Comparison of ENCODE assay signal across 24 cellular contexts in the genomic region with DNA sequence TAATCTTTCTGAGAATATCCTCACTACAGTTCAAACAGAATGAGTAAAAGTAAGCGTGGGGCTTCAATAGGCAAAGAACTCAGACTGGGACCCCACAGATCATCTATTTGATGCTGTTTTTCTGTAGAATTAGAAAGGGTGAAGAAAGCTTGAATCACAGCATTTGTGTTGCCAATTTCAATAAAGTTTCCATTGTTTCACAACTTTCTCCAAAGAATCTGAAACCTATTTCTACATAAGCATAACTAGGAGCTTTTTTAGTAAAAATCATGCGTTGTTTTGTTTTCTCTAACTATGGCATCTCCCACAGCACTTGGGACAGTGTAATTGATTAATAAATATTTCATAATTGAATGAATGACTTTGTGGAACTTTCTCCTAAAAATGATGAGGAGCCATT.
"Had no signal": no experiment of that assay in that cellular context is flagged by ENCODE, and none has a peak within 500 bp of the region (broad histone marks: within the 10 kb centered on the region; RNA-seq: fewer than 3 reads in every experiment).

No MANE protein-coding gene starts in this region.

- H2AFZ ChIP-seq: hepatocyte had no signal

- DNase-seq: activated CD4-positive, alpha-beta T cell treated with anti-CD3 and anti-CD28 coated beads for 4 hours; activated CD4-positive, alpha-beta T cell treated with anti-CD3 and anti-CD28 coated beads, Interleukin-2, amount 50 U/mL, for 4 hours; activated CD8-positive, alpha-beta memory T cell treated with anti-CD3 and anti-CD28 coated beads for 24 hours; activated gamma-delta T cell; activated naive CD4-positive, alpha-beta T cell treated with anti-CD3 and anti-CD28 coated beads, Interleukin-2, amount 10 ng/mL, durations not matched to agents 7 days and 5 days; activated naive CD8-positive, alpha-beta T cell treated with anti-CD3 and anti-CD28 coated beads, Interleukin-2, amount 10 ng/mL, durations not matched to agents 7 days and 5 days; brain microvascular endothelial cell; caudate nucleus; cortex of kidney; effector memory CD8-positive, alpha-beta T cell; islet precursor cell; left cardiac atrium; left ventricle myocardium superior; right lobe of liver; stimulated activated CD4-positive, alpha-beta T cell treated with anti-CD3 and anti-CD28 coated beads, Interleukin-12 subunit alpha, Interleukin-12 subunit beta, amount 100 ng/mL, for 4 hours; stimulated activated CD4-positive, alpha-beta T cell treated with anti-CD3 and anti-CD28 coated beads, Interleukin-4, amount 100 ng/mL, for 1 hour; stimulated activated naive CD8-positive, alpha-beta T cell treated with anti-CD3 and anti-CD28 coated beads, Interleukin-15, Interleukin-2, amounts not matched to agents 100 U/mL and 50 U/mL, for 24 hours; T-cell; upper lobe of right lung had no signal

- H3K4me1 ChIP-seq: ascending aorta, right lobe of liver, upper lobe of right lung had no signal

- H3K79me2 ChIP-seq: hepatocyte had no signal

- H3K36me3 ChIP-seq: ascending aorta, brain microvascular endothelial cell, gastroesophageal sphincter, right lobe of liver, thoracic aorta, upper lobe of right lung had no signal

- H3K4me3 ChIP-seq: ascending aorta, gastroesophageal sphincter, hepatocyte, right lobe of liver, thoracic aorta, upper lobe of right lung had no signal

- H3K27ac ChIP-seq: ascending aorta, brain microvascular endothelial cell, gastroesophageal sphincter, hepatocyte, right lobe of liver, thoracic aorta, upper lobe of right lung, VCaP had no signal

- H3K27me3 ChIP-seq: ascending aorta, brain microvascular endothelial cell, gastroesophageal sphincter, hepatocyte, right lobe of liver had no signal

- H3K9me3 ChIP-seq: ascending aorta, gastroesophageal sphincter, right lobe of liver, thoracic aorta, upper lobe of right lung had no signal

- ATAC-seq: effector memory CD8-positive, alpha-beta T cell; gastroesophageal sphincter; left ventricle myocardium superior; right lobe of liver; T-cell; upper lobe of right lung had no signal

- H3K4me2 ChIP-seq: hepatocyte had no signal
